Comparison of ENCODE assay signal across 17 cellular contexts in the genomic region with DNA sequence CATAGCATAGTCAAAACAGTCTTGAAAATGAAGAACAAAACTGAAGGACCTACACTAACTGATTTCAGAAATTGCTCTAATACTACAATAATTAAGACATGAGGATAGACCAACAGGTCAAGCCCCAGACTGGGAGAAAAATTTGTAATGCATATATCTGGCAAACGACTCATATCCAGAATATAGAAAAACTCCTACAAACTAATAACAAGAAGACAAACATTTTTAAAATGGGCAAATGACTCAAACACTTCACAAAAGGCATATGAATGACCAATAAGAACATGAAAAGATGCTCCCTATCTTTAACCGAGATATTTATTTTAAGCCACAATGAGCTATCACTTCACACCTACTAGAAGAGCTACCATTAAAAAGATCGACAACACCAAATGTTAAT. TPM values are rescaled to one million over a fixed set of nuclear protein-coding genes. Genes with fewer than 3 reads are reported as not detected.
DNase-seq lines count a peak whose midpoint lies in the region; ATAC-seq and TF ChIP-seq lines count a peak whose summit lies in the region.
"Had no signal": no experiment of that assay in that cellular context is flagged by ENCODE, and none has a peak within 500 bp of the region (broad histone marks: within the 10 kb centered on the region; RNA-seq: fewer than 3 reads in every experiment).

No MANE protein-coding gene starts in this region.

- no peaks in the 10 kb centered on the region for H3K9me3 Mint-ChIP-seq in natural killer cell treated with Interleukin-12 subunit alpha and Interleukin-12 subunit beta and Interleukin-15 and Interleukin-18, amount 100 ng/mL, for 72 hours
- H3K9me3 Mint-ChIP-seq in natural killer cell, result no peaks in the 10 kb centered on the region
- H3K9me3 Mint-ChIP-seq: T-helper 2 cell treated with Interferon-gamma antibody and Interleukin-4, amounts not matched to agents 5 μg/mL and 100 μg/mL, for 36 hours had no signal

- ATAC-seq in natural killer cell treated with Interleukin-12 subunit alpha and Interleukin-12 subunit beta and Interleukin-15 and Interleukin-18, amount 100 ng/mL, for 72 hours, result peak in 1 of 2 donors; percentile 69
- ATAC-seq in natural killer cell, result no peak
- ATAC-seq in GM21723 (IDR thresholded peaks at IDR 0.05; ENCODE audit: unreplicated experiment), result peak; percentile 53
- peak; percentile 59 for ATAC-seq in HG03175 (IDR thresholded peaks at IDR 0.05; ENCODE audit: unreplicated experiment)
- ATAC-seq: upper lobe of right lung had no signal

- no peaks in the 10 kb centered on the region for H3K27me3 Mint-ChIP-seq in natural killer cell treated with Interleukin-12 subunit alpha and Interleukin-12 subunit beta and Interleukin-15 and Interleukin-18, amount 100 ng/mL, for 72 hours
- no peaks in the 10 kb centered on the region for H3K27me3 Mint-ChIP-seq in natural killer cell (ENCODE audit: low read depth in 2 of 2)

- no peaks in the 10 kb centered on the region for H3K9me3 ChIP-seq in effector memory CD4-positive, alpha-beta T cell (ENCODE audit: control insufficient read depth, low read length)
- H3K9me3 ChIP-seq: upper lobe of right lung had no signal

- H3K36me3 Mint-ChIP-seq in natural killer cell treated with Interleukin-12 subunit alpha and Interleukin-12 subunit beta and Interleukin-15 and Interleukin-18, amount 100 ng/mL, for 72 hours, result no peaks in the 10 kb centered on the region
- H3K36me3 Mint-ChIP-seq in natural killer cell, result no peaks in the 10 kb centered on the region

- H3K4me3 ChIP-seq in effector memory CD4-positive, alpha-beta T cell (ENCODE audit: insufficient read depth, low read depth, low read length, poor library complexity, severe bottlenecking), result no peak overlapping the region
- H3K4me3 ChIP-seq in coronary artery, result no peak overlapping the region
- H3K4me3 ChIP-seq: lung, upper lobe of right lung had no signal

- no peak for DNase-seq in natural killer cell treated with Interleukin-12 subunit alpha and Interleukin-12 subunit beta and Interleukin-15 and Interleukin-18, amount 100 ng/mL, for 72 hours (ENCODE audit: low spot score)
- DNase-seq in natural killer cell (no peak), NCI-H446 (lab: John Stamatoyannopoulos, UW) (no peak), NCI-H2081 (lab: John Stamatoyannopoulos, UW) (no peak), coronary artery (ENCODE audit: low spot score) (no peak)
- DNase-seq in effector memory CD4-positive, alpha-beta T cell, result no peak
- DNase-seq: Calu3, cortex of kidney, H7, NCI-H1092, NCI-H510A, nucleus accumbens, upper lobe of right lung had no signal

- H3K27me3 ChIP-seq in effector memory CD4-positive, alpha-beta T cell (replicated peaks; ENCODE audit: control insufficient read depth, insufficient read depth, low read length, poor library complexity, severe bottlenecking), result no peaks in the 10 kb centered on the region
- H3K27me3 ChIP-seq: upper lobe of right lung had no signal

- H3K4me1 ChIP-seq in effector memory CD4-positive, alpha-beta T cell (ENCODE audit: control insufficient read depth, insufficient read depth, low read length, poor library complexity, severe bottlenecking), result no peaks in the 10 kb centered on the region
- H3K4me1 ChIP-seq: upper lobe of right lung had no signal

- H3K27ac ChIP-seq in effector memory CD4-positive, alpha-beta T cell (ENCODE audit: insufficient read depth, low read length, poor library complexity, severe bottlenecking), result no peak overlapping the region
- H3K27ac ChIP-seq in coronary artery, result no peak overlapping the region
- H3K27ac ChIP-seq: upper lobe of right lung had no signal

- intact Hi-C loops in natural killer cell (cut with micrococcal nuclease), result no loop called here

- no peak for TF ChIP-seq CTCF in natural killer cell (IDR thresholded peaks at IDR 0.05)
- TF ChIP-seq CTCF in coronary artery (IDR thresholded peaks at IDR 0.05), result no peak

- no peaks in the 10 kb centered on the region for H3K36me3 ChIP-seq in effector memory CD4-positive, alpha-beta T cell (ENCODE audit: control insufficient read depth, insufficient read depth, low read length)
- H3K36me3 ChIP-seq: upper lobe of right lung had no signal

- H3K4me3 Mint-ChIP-seq in natural killer cell treated with Interleukin-12 subunit alpha and Interleukin-12 subunit beta and Interleukin-15 and Interleukin-18, amount 100 ng/mL, for 72 hours, result peak overlapping the region; percentile 1
- no peak overlapping the region for H3K4me3 Mint-ChIP-seq in natural killer cell
- H3K4me3 Mint-ChIP-seq: T-helper 2 cell treated with Interferon-gamma antibody and Interleukin-4, amounts not matched to agents 5 μg/mL and 100 μg/mL, for 36 hours had no signal

- no peak overlapping the region for H3K27ac Mint-ChIP-seq in natural killer cell treated with Interleukin-12 subunit alpha and Interleukin-12 subunit beta and Interleukin-15 and Interleukin-18, amount 100 ng/mL, for 72 hours
- H3K27ac Mint-ChIP-seq in natural killer cell, result no peak overlapping the region
- H3K27ac Mint-ChIP-seq: T-helper 2 cell treated with Interferon-gamma antibody and Interleukin-4, amounts not matched to agents 5 μg/mL and 100 μg/mL, for 36 hours had no signal

- H3K4me1 Mint-ChIP-seq in natural killer cell treated with Interleukin-12 subunit alpha and Interleukin-12 subunit beta and Interleukin-15 and Interleukin-18, amount 100 ng/mL, for 72 hours (ENCODE audit: low read depth in 2 of 2), result peaks cover 13 to 14% of the 10 kb centered on the region in 2 donors
- H3K4me1 Mint-ChIP-seq in natural killer cell, result peaks cover 14 to 29% of the 10 kb centered on the region in 2 donors

RNA-seq across cellular contexts. Expression of a gene that starts 14.2 kb away (rescaled TPM):
- 10 to 100 TPM; 19.9 to 38.0 TPM for total RNA-seq in natural killer cell treated with Interleukin-12 subunit alpha and Interleukin-12 subunit beta and Interleukin-15 and Interleukin-18, amount 100 ng/mL, for 72 hours
- 10 to 100 TPM; 22.7 to 31.8 (median 27.7) TPM for total RNA-seq in natural killer cell

RNA-seq across cellular contexts. Expression of a gene that starts 22.0 kb away (rescaled TPM):
- total RNA-seq in natural killer cell treated with Interleukin-12 subunit alpha and Interleukin-12 subunit beta and Interleukin-15 and Interleukin-18, amount 100 ng/mL, for 72 hours, result 10 to 100 TPM; 16.5 to 17.6 TPM
- total RNA-seq in natural killer cell, result 10 to 100 TPM; 19.4 to 23.5 (median 23.2) TPM

Comparison
In these comparisons a context has a peak if more than half of its experiments do, and no peak if none do; other contexts are left out.
1. ATAC-seq: peak in GM21723 (single experiment) and HG03175 (single experiment); none in natural killer cell (0 of 3).